25 cellular contexts compared by ENCODE assay signal in the genomic region with DNA sequence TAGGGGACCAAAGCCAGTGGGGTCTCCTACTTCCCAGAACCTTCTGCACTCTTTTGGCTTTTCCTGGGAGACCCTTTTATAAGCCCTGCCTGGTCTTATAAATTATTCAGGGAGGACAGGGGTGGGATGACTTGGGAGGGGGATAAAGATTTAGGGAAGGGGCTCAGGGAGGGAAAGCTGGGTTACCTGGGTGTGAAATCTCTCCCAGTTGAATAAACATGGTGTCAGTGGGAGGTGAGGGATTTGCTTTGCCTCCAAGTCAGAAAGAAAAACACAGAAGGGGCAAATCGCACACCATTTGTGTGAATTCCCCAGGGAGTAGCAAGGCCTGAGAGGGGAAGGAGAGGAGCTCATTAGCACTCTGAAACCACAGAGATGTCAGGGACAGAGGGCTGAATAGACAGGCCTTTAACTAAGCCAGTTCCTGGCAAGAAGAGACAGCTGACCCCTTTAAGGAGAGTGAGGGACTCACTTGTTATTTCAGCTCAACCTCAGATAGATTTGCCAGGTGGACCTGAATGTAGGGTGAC. TPM values are rescaled to one million over a fixed set of nuclear protein-coding genes. Genes with fewer than 3 reads are reported as not detected.
DNase-seq lines count a peak whose midpoint lies in the region; ATAC-seq, FAIRE-seq and TF ChIP-seq lines count a peak whose summit lies in the region.
"Had no signal": no experiment of that assay in that cellular context is flagged by ENCODE, and none has a peak within 500 bp of the region (broad histone marks: within the 10 kb centered on the region; RNA-seq: fewer than 3 reads in every experiment).

TSS of gene RIPPLY1 (minus strand) at position 51 of the 530 bp plus-strand sequence. CDS start 54 bp downstream, outside the sequence.

- H3K27me3 ChIP-seq in adipocyte (replicated peaks; ENCODE audit: control insufficient read depth, insufficient read depth, low read length) = peaks cover 25% of the 10 kb centered on the region
- H3K27me3 ChIP-seq: ascending aorta, MG63, pancreas, right atrium auricular region, tibial nerve had no signal

- peak within 1 kb of the TSS; percentile 32 to 76 (median 47) for H3K27ac Mint-ChIP-seq in nephron
- H3K27ac Mint-ChIP-seq: activated CD4-positive, alpha-beta memory T cell treated with anti-CD3 and anti-CD28 coated beads for 36 hours; activated naive CD4-positive, alpha-beta T cell treated with anti-CD3 and anti-CD28 coated beads, Interleukin-2, amount 50 U/mL, for 72 hours; activated T-helper 17 cell treated with anti-CD3 and anti-CD28 coated beads, Interleukin-2, amount 50 U/mL, for 72 hours; CD4-positive, CD25-positive, alpha-beta regulatory T cell; memory B cell; stimulated activated naive CD8-positive, alpha-beta T cell treated with anti-CD3 and anti-CD28 coated beads, Interleukin-15, Interleukin-2, amounts not matched to agents 100 ng/mL and 50 ng/mL, for 24 hours had no signal

- no peak within 1 kb of the TSS for H3K4me3 Mint-ChIP-seq in nephron
- H3K4me3 Mint-ChIP-seq: activated CD4-positive, alpha-beta memory T cell treated with anti-CD3 and anti-CD28 coated beads for 36 hours; activated T-helper 17 cell treated with anti-CD3 and anti-CD28 coated beads, Interleukin-2, amount 50 U/mL, for 72 hours; CD4-positive, CD25-positive, alpha-beta regulatory T cell; memory B cell; stimulated activated naive CD8-positive, alpha-beta T cell treated with anti-CD3 and anti-CD28 coated beads, Interleukin-15, Interleukin-2, amounts not matched to agents 100 ng/mL and 50 ng/mL, for 24 hours had no signal

- no peak for DNase-seq in A549 (ENCODE audit: low read depth in 1 of 2, low spot score in 1 of 2)
- DNase-seq in adipocyte (ENCODE audit: low read depth) = no peak
- DNase-seq in DMS153 treated with DMSO at 0.1 percent for 48 hours (lab: John Stamatoyannopoulos, UW; ENCODE audit: unreplicated experiment) = no peak
- DNase-seq in stimulated activated CD4-positive, alpha-beta T cell treated with anti-CD3 and anti-CD28 coated beads, Interleukin-2, amount 100 ng/mL, for 48 hours = no peak
- DNase-seq: activated CD4-positive, alpha-beta memory T cell treated with anti-CD3 and anti-CD28 coated beads for 36 hours; activated CD8-positive, alpha-beta memory T cell treated with anti-CD3 and anti-CD28 coated beads, Interleukin-2, amount 50 U/mL, for 48 hours; CD4-positive, CD25-positive, alpha-beta regulatory T cell; MG63; naive B cell; NCI-H1694; NCI-H345; pancreas had no signal

- peak within 1 kb of the TSS; percentile 48 for H3K9ac ChIP-seq in adipocyte (ENCODE audit: low read length)

- peak within 1 kb of the TSS; percentile 33 to 88; a peak in 5 of 6 replicates for H3K27ac ChIP-seq in A549
- H3K27ac ChIP-seq: pancreas, right atrium auricular region had no signal

- FAIRE-seq in A549 (lab: Jason Lieb, UNC) = no peak
- FAIRE-seq: pancreas, RCC 7860, TTC549 had no signal

- H3K4me1 ChIP-seq in A549 = peaks cover 22% of the 10 kb centered on the region
- H3K4me1 ChIP-seq in adipocyte (ENCODE audit: control insufficient read depth, insufficient read depth, low read length) = peaks cover 12% of the 10 kb centered on the region
- H3K4me1 ChIP-seq: ascending aorta, pancreas, right atrium auricular region had no signal

- no peaks in the 10 kb centered on the region for H3K9me3 ChIP-seq in A549
- no peaks in the 10 kb centered on the region for H3K9me3 ChIP-seq in adipocyte (ENCODE audit: control insufficient read depth, low read length)
- H3K9me3 ChIP-seq: ascending aorta, MG63, pancreas, right atrium auricular region, tibial nerve had no signal

- CTCF ChIA-PET in A549 (lab: Yijun Ruan, JAX) = interaction anchor here (4.8 to 7.7 kb wide), 2 partner anchors 10 to 56 kb away, joined by 26 to 94 read pairs; no protein-coding TSS in a partner anchor

- POLR2A ChIA-PET in A549 (lab: Yijun Ruan, JAX) = no interaction called here

- no peak for TF ChIP-seq RAD21 in A549 (conservative IDR thresholded peaks at IDR 0.05 in 1 of 2, IDR thresholded peaks at IDR 0.05 in 1 of 2)

- TF ChIP-seq EP300 in A549 (IDR thresholded peaks at IDR 0.05) = no peak

- H3K9me3 Mint-ChIP-seq in nephron = no peaks in the 10 kb centered on the region
- H3K9me3 Mint-ChIP-seq: activated CD4-positive, alpha-beta memory T cell treated with anti-CD3 and anti-CD28 coated beads for 36 hours; activated naive CD4-positive, alpha-beta T cell treated with anti-CD3 and anti-CD28 coated beads, Interleukin-2, amount 50 U/mL, for 72 hours; activated T-helper 17 cell treated with anti-CD3 and anti-CD28 coated beads, Interleukin-2, amount 50 U/mL, for 72 hours; memory B cell; stimulated activated naive CD8-positive, alpha-beta T cell treated with anti-CD3 and anti-CD28 coated beads, Interleukin-15, Interleukin-2, amounts not matched to agents 100 ng/mL and 50 ng/mL, for 24 hours had no signal

- ATAC-seq in A549 (no peak), GM18511 (IDR thresholded peaks at IDR 0.05; ENCODE audit: unreplicated experiment) (peak; percentile 53), GM21381 (IDR thresholded peaks at IDR 0.05; ENCODE audit: unreplicated experiment) (no peak)
- ATAC-seq: activated CD4-positive, CD25-positive, alpha-beta regulatory T cell treated with anti-CD3 and anti-CD28 coated beads, Interleukin-2, amount 50 U/mL, for 24 hours; activated naive CD4-positive, alpha-beta T cell treated with anti-CD3 and anti-CD28 coated beads, Interleukin-2, amount 50 U/mL, for 72 hours; activated T-helper 17 cell treated with anti-CD3 and anti-CD28 coated beads, Interleukin-2, amount 50 U/mL, for 72 hours had no signal

- H3K4me3 ChIP-seq in A549 (no peak within 1 kb of the TSS), adipocyte (ENCODE audit: low read length) (no peak within 1 kb of the TSS)
- H3K4me3 ChIP-seq: ascending aorta, MG63, pancreas, right atrium auricular region, tibial nerve had no signal

- 94% methylated on average over 1 of the region's 1 CpG for WGBS in A549 (ENCODE audit: missing lambda C conversion rate)

- peaks cover 44% of the 10 kb centered on the region for H3K4me1 Mint-ChIP-seq in nephron
- H3K4me1 Mint-ChIP-seq: activated T-helper 17 cell treated with anti-CD3 and anti-CD28 coated beads, Interleukin-2, amount 50 U/mL, for 72 hours; CD4-positive, CD25-positive, alpha-beta regulatory T cell; memory B cell; naive B cell had no signal

- H3K27me3 Mint-ChIP-seq in nephron (ENCODE audit: low read depth) = peaks cover 6% of the 10 kb centered on the region
- H3K27me3 Mint-ChIP-seq: activated CD4-positive, alpha-beta memory T cell treated with anti-CD3 and anti-CD28 coated beads for 36 hours; activated T-helper 17 cell treated with anti-CD3 and anti-CD28 coated beads, Interleukin-2, amount 50 U/mL, for 72 hours; CD4-positive, CD25-positive, alpha-beta regulatory T cell; memory B cell; naive B cell; stimulated activated naive CD8-positive, alpha-beta T cell treated with anti-CD3 and anti-CD28 coated beads, Interleukin-15, Interleukin-2, amounts not matched to agents 100 ng/mL and 50 ng/mL, for 24 hours had no signal

- TF ChIP-seq CTCF in A549 (IDR thresholded peaks at IDR 0.05) (no peak), nephron (IDR thresholded peaks at IDR 0.05; ENCODE audit: unreplicated experiment in 3 of 3) (no peak)

- no peak for TF ChIP-seq POLR2A in A549 (IDR thresholded peaks at IDR 0.05; ENCODE audit: low read length)

- H3K36me3 Mint-ChIP-seq in nephron (ENCODE audit: low read depth) = no peaks in the 10 kb centered on the region
- H3K36me3 Mint-ChIP-seq: activated CD4-positive, alpha-beta memory T cell treated with anti-CD3 and anti-CD28 coated beads for 36 hours; activated naive CD4-positive, alpha-beta T cell treated with anti-CD3 and anti-CD28 coated beads, Interleukin-2, amount 50 U/mL, for 72 hours; CD4-positive, CD25-positive, alpha-beta regulatory T cell; memory B cell; naive B cell had no signal

- no peak within 1 kb of the TSS for H3K4me2 ChIP-seq in A549

- H3K36me3 ChIP-seq in adipocyte (ENCODE audit: control insufficient read depth, insufficient read depth, low read length, severe bottlenecking) = no peaks in the 10 kb centered on the region
- H3K36me3 ChIP-seq: ascending aorta, MG63, pancreas, right atrium auricular region, tibial nerve had no signal

TF ChIP-seq in A549, 52 proteins besides CTCF, POLR2A, EP300 and RAD21:
- TF ChIP-seq TP53 (CRISPR knock-in tag; IDR thresholded peaks at IDR 0.05) (no peak), HMGXB4 (CRISPR knock-in tag; IDR thresholded peaks at IDR 0.05; ENCODE audit: borderline replicate concordance) (no peak), SREBF2 (IDR thresholded peaks at IDR 0.05) (no peak), HES2 (IDR thresholded peaks at IDR 0.05) (no peak)
TF ChIP-seq in A549: peak in this region for 0.

RNA-seq across cellular contexts. Expression of gene RIPPLY1, which starts in this region (rescaled TPM):
- 0.14 and 0.28 TPM in 2 replicates for polyA plus RNA-seq in A549 (2011; rRNA removed)
- polyA plus RNA-seq in A549 (2012; cell fraction: cytosol; rRNA removed) = 0.06 TPM in 1 of 2 replicates, not detected in the other
- polyA plus RNA-seq in A549 (2012; cell fraction: nucleus; rRNA removed) = 0.11 and 0.26 TPM in 2 replicates
- 0.10 to 0.17 TPM (median 0.11 TPM) in 3 replicates for polyA plus RNA-seq in A549 (2017; fragmentation: RNase III; extraction: RNeasy Plus Mini Kit Qiagen cat#74134 plus additional on column Dnase treatment)
- 0.29 TPM in 1 of 2 replicates, not detected in the other for polyA minus RNA-seq in A549 (2011; rRNA and poly(A)+ RNA removed)
- polyA plus RNA-seq: CD4-positive, CD25-positive, alpha-beta regulatory T cell had no signal
